19 cellular contexts compared by ENCODE assay signal in the genomic region with DNA sequence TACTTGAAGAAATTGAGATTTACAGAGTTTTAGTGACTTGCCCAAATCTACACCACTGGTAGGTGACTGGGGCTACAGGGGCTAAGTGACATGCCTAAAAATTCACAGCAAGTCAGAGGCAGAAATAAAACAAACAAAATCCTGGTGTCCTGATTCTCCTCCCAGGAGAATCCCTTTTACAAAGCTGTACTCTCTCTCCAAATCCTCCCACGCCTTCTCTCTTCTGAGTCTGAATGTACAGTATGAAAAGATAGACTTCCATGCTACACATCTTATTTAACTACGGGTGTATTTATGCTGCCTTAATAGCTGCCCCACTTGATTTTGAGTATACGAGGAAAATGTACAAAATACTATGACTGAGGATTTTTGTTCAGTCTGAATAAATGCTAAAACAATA.
A peak's percentile ranks its signal among the peaks of the same experiment; 100 is the strongest.
DNase-seq lines count a peak whose midpoint lies in the region; ATAC-seq, FAIRE-seq and TF ChIP-seq lines count a peak whose summit lies in the region.
"Had no signal": no experiment of that assay in that cellular context is flagged by ENCODE, and none has a peak within 500 bp of the region (broad histone marks: within the 10 kb centered on the region; RNA-seq: fewer than 3 reads in every experiment).

No MANE protein-coding gene starts in this region.

- no peak overlapping the region for H3K27ac ChIP-seq in CD4-positive, alpha-beta memory T cell (ENCODE audit: low read depth, low read length)
- H3K27ac ChIP-seq: gastroesophageal sphincter, suprapubic skin had no signal

- DNase-seq in H54 (ENCODE audit: insufficient read length, low spot score) (no peak), adipocyte (ENCODE audit: low read depth) (peak; percentile 43), fibroblast of pulmonary artery (ENCODE audit: low read depth) (peak; percentile 27), skeletal muscle cell (ENCODE audit: low read depth) (peak; percentile 20), SK-N-DZ (ENCODE audit: low spot score) (no peak)
- DNase-seq in CD4-positive, alpha-beta memory T cell = no peak
- DNase-seq: activated CD4-positive, alpha-beta T cell treated with anti-CD3 and anti-CD28 coated beads, Interleukin-2, amount 50 U/mL, for 48 hours; activated CD8-positive, alpha-beta memory T cell treated with anti-CD3 and anti-CD28 coated beads, Interleukin-2, amount 50 U/mL, for 4 hours; C1 segment of cervical spinal cord; Calu3; effector CD8-positive, alpha-beta T cell; NCI-H2081; stimulated activated CD4-positive, alpha-beta T cell treated with anti-CD3 and anti-CD28 coated beads, Interleukin-4, amount 100 ng/mL, for 1 hour had no signal

- H3K36me3 Mint-ChIP-seq in CD4-positive, alpha-beta memory T cell = no peaks in the 10 kb centered on the region
- H3K36me3 Mint-ChIP-seq: activated naive CD8-positive, alpha-beta T cell; stimulated activated memory B cell treated with anti-CD40 and anti-IgM and Interleukin-4, amounts not matched to agents 10 μg/mL and 1 μg/mL and 100 μg/mL, for 72 hours had no signal

- peaks cover 15 to 16% of the 10 kb centered on the region in 2 donors for H3K27me3 Mint-ChIP-seq in CD4-positive, alpha-beta memory T cell

- peak overlapping the region; percentile 5 for H3K9ac ChIP-seq in adipocyte (ENCODE audit: low read length)

- H3K36me3 ChIP-seq in adipocyte (ENCODE audit: control insufficient read depth, insufficient read depth, low read length, severe bottlenecking) = no peaks in the 10 kb centered on the region
- H3K36me3 ChIP-seq in CD4-positive, alpha-beta memory T cell (ENCODE audit: insufficient read depth, low read length) = no peaks in the 10 kb centered on the region
- H3K36me3 ChIP-seq: gastroesophageal sphincter, suprapubic skin had no signal

- H3K9me3 ChIP-seq in adipocyte (ENCODE audit: control insufficient read depth, low read length) = no peaks in the 10 kb centered on the region
- no peaks in the 10 kb centered on the region for H3K9me3 ChIP-seq in CD4-positive, alpha-beta memory T cell (ENCODE audit: control insufficient read depth in 1 of 2, low read length in 2 of 2)
- H3K9me3 ChIP-seq: gastroesophageal sphincter, suprapubic skin had no signal

- no peak overlapping the region for H3K4me3 Mint-ChIP-seq in CD4-positive, alpha-beta memory T cell
- H3K4me3 Mint-ChIP-seq: activated naive CD8-positive, alpha-beta T cell; stimulated activated memory B cell treated with anti-CD40 and anti-IgM and Interleukin-4, amounts not matched to agents 10 μg/mL and 1 μg/mL and 100 μg/mL, for 72 hours had no signal

- H3K9me3 Mint-ChIP-seq in CD4-positive, alpha-beta memory T cell = no peaks in the 10 kb centered on the region
- H3K9me3 Mint-ChIP-seq: activated T-helper 2 cell treated with anti-CD3 and anti-CD28 coated beads, Interferon-gamma antibody, Interleukin-2, Interleukin-4, amounts not matched to agents 10 μg/mL and 5 μg/mL and 100 μg/mL, durations not matched to agents 14 hours and 24 hours and 36 hours had no signal

- H3K4me1 Mint-ChIP-seq in CD4-positive, alpha-beta memory T cell = no peaks in the 10 kb centered on the region
- H3K4me1 Mint-ChIP-seq: stimulated activated memory B cell treated with anti-CD40 and anti-IgM and Interleukin-4, amounts not matched to agents 10 μg/mL and 1 μg/mL and 100 μg/mL, for 72 hours had no signal

- FAIRE-seq in H54 (lab: Jason Lieb, UNC) = peak; percentile 27

- intact Hi-C loops in CD4-positive, alpha-beta memory T cell (cut with micrococcal nuclease) = no loop called here

- POLR2A ChIA-PET in CD4-positive, alpha-beta memory T cell (lab: Charles Lee; ENCODE audit: partially characterized antibody) = no interaction called here

- TF ChIP-seq POLR2A in H54 (IDR thresholded peaks at IDR 0.05; ENCODE audit: low read depth, low read length) = no peak

- H3K4me3 ChIP-seq in adipocyte (ENCODE audit: low read length) (no peak overlapping the region), fibroblast of pulmonary artery (replicated peaks; ENCODE audit: low read depth, low read length) (no peak overlapping the region), skeletal muscle cell (ENCODE audit: low read depth, low read length) (no peak overlapping the region)
- no peak overlapping the region for H3K4me3 ChIP-seq in CD4-positive, alpha-beta memory T cell (ENCODE audit: low read length in 2 of 2)
- H3K4me3 ChIP-seq: gastroesophageal sphincter, suprapubic skin had no signal

- no peaks in the 10 kb centered on the region for H3K27me3 ChIP-seq in adipocyte (replicated peaks; ENCODE audit: control insufficient read depth, insufficient read depth, low read length)
- no peaks in the 10 kb centered on the region for H3K27me3 ChIP-seq in CD4-positive, alpha-beta memory T cell (ENCODE audit: insufficient read depth, low read length)
- H3K27me3 ChIP-seq: gastroesophageal sphincter, suprapubic skin had no signal

- no peak for TF ChIP-seq CTCF in fibroblast of pulmonary artery (IDR thresholded peaks at IDR 0.05; ENCODE audit: low read length, missing control alignments)

- CTCF ChIA-PET in CD4-positive, alpha-beta memory T cell (lab: Charles Lee; ENCODE audit: partially characterized antibody) = no interaction called here

- peaks cover 14% of the 10 kb centered on the region for H3K4me1 ChIP-seq in adipocyte (ENCODE audit: control insufficient read depth, insufficient read depth, low read length)
- H3K4me1 ChIP-seq in CD4-positive, alpha-beta memory T cell (ENCODE audit: insufficient read depth, low read length) = no peaks in the 10 kb centered on the region
- H3K4me1 ChIP-seq: gastroesophageal sphincter, suprapubic skin had no signal

- no peak overlapping the region for H3K27ac Mint-ChIP-seq in CD4-positive, alpha-beta memory T cell
- H3K27ac Mint-ChIP-seq: activated naive CD8-positive, alpha-beta T cell; activated T-helper 2 cell treated with anti-CD3 and anti-CD28 coated beads, Interferon-gamma antibody, Interleukin-2, Interleukin-4, amounts not matched to agents 10 μg/mL and 5 μg/mL and 100 μg/mL, durations not matched to agents 14 hours and 24 hours and 36 hours; stimulated activated memory B cell treated with anti-CD40 and anti-IgM and Interleukin-4, amounts not matched to agents 10 μg/mL and 1 μg/mL and 100 μg/mL, for 72 hours had no signal

- ATAC-seq in GM21367 (IDR thresholded peaks at IDR 0.05; ENCODE audit: unreplicated experiment) = no peak
- ATAC-seq: gastroesophageal sphincter; stimulated activated memory B cell treated with anti-CD40 and anti-IgM and Interleukin-4, amounts not matched to agents 10 μg/mL and 1 μg/mL and 100 μg/mL, for 72 hours had no signal

Comparison
In these comparisons a context has a peak if more than half of its experiments do, and no peak if none do; other contexts are left out.
1. DNase-seq: peak in adipocyte (single experiment), fibroblast of pulmonary artery (single experiment) and skeletal muscle cell (single experiment); none in H54 (single experiment), CD4-positive, alpha-beta memory T cell (0 of 5) and SK-N-DZ (single experiment).